8 cellular contexts compared by ENCODE assay signal in genomic region chr13:20772401-20773131, GRCh38. TPM values are rescaled to one million over a fixed set of nuclear protein-coding genes. Genes with fewer than 3 reads are reported as not detected.
DNase-seq lines count a peak whose midpoint lies in the region; ATAC-seq, FAIRE-seq and TF ChIP-seq lines count a peak whose summit lies in the region.

No MANE protein-coding gene starts in this region.

- no peak for FAIRE-seq in RCC 7860 (lab: Jason Lieb, UNC)

- TF ChIP-seq CTCF in dorsolateral prefrontal cortex (IDR thresholded peaks at IDR 0.05 in 54 of 56, conservative IDR thresholded peaks at IDR 0.05 in 2 of 56; ENCODE audit: low read depth in 1 of 56, partially characterized antibody in 56 of 56) = no peak
- TF ChIP-seq CTCF in neutrophil (IDR thresholded peaks at IDR 0.05) = no peak

- DNase-seq in EH (ENCODE audit: low read depth) = peak; percentile 3
- DNase-seq in NT2/D1 (ENCODE audit: low read depth, low spot score) = no peak
- no peak for DNase-seq in dorsolateral prefrontal cortex
- DNase-seq in NCI-H2196 treated with DMSO at 0.1 percent for 48 hours (lab: John Stamatoyannopoulos, UW; ENCODE audit: unreplicated experiment) = no peak
- DNase-seq in RCC 7860 (ENCODE audit: low spot score) = no peak

- H3K27ac ChIP-seq in dorsolateral prefrontal cortex = peak overlapping the region in 53 of 59 donors; percentile 72 to 95 (median 89)
- H3K27ac ChIP-seq in neutrophil = no peak overlapping the region

- peaks cover 2% of the 10 kb centered on the region for H3K4me1 ChIP-seq in NT2/D1 (ENCODE audit: insufficient read depth, insufficient read length)
- peaks cover 11 to 16% of the 10 kb centered on the region in 2 experiments for H3K4me1 ChIP-seq in neutrophil (ENCODE audit: control insufficient read depth in 1 of 2, insufficient read depth in 1 of 2, low read depth in 1 of 2, low read length in 1 of 2)

- H3K9me3 ChIP-seq in NT2/D1 (ENCODE audit: insufficient read depth, low read length) (peaks cover 13% of the 10 kb centered on the region; the same call in 1 of the 2 replicates), neutrophil (no peaks in the 10 kb centered on the region)

- H3K4me3 ChIP-seq in NT2/D1 (ENCODE audit: insufficient read length, low read depth) (peak overlapping the region; percentile 80), dorsolateral prefrontal cortex (peak overlapping the region; percentile 45 to 92 (median 79)), neutrophil (ENCODE audit: low read depth in 1 of 2, low read length in 1 of 2) (peak overlapping the region; percentile 78 to 90)

- no peak for ATAC-seq in HG03520 (IDR thresholded peaks at IDR 0.05; ENCODE audit: unreplicated experiment)
- ATAC-seq in HG02973 (IDR thresholded peaks at IDR 0.05; ENCODE audit: unreplicated experiment) = no peak

- no peaks in the 10 kb centered on the region for H3K27me3 ChIP-seq in NT2/D1 (ENCODE audit: insufficient read depth, insufficient read length)
- no peaks in the 10 kb centered on the region for H3K27me3 ChIP-seq in dorsolateral prefrontal cortex
- no peaks in the 10 kb centered on the region for H3K27me3 ChIP-seq in neutrophil

- H3K9ac ChIP-seq in NT2/D1 (ENCODE audit: insufficient read length, low read depth) = peak overlapping the region; percentile 94

- H3K36me3 ChIP-seq in NT2/D1 (ENCODE audit: insufficient read depth, insufficient read length, low read length) (peaks cover 12% of the 10 kb centered on the region), neutrophil (no peaks in the 10 kb centered on the region)

- intact Hi-C loops in dorsolateral prefrontal cortex (cut with DNase I) = loop anchor here (2.0 to 5.0 kb wide), 5 partner anchors 40 to 280 kb away; partner anchors contain the start of gene IFT88 (in 2 of the 2)

RNA-seq across cellular contexts. Expression of gene EEF1AKMT1, which starts 1.2 kb away (rescaled TPM):
- total RNA-seq in dorsolateral prefrontal cortex = 10 to 100 TPM in 89 of 120 experiments, 1 to 10 TPM in 31; 6.6 to 19.0 (median 12.2) TPM
